24 cellular contexts compared by ENCODE assay signal in genomic region chr11:68433541-68433940, GRCh38. TPM values are rescaled to one million over a fixed set of nuclear protein-coding genes. Genes with fewer than 3 reads are reported as not detected.
DNase-seq lines count a peak whose midpoint lies in the region; ATAC-seq, FAIRE-seq and TF ChIP-seq lines count a peak whose summit lies in the region.
"Had no signal": no experiment of that assay in that cellular context is flagged by ENCODE, and none has a peak within 500 bp of the region (broad histone marks: within the 10 kb centered on the region; RNA-seq: fewer than 3 reads in every experiment).

No MANE protein-coding gene starts in this region.

- no peak for ATAC-seq in RWPE2 (ENCODE audit: low read depth)
- ATAC-seq in HepG2 = no peak
- peak; percentile 4 for ATAC-seq in stimulated activated memory B cell treated with anti-CD40 and anti-IgM and Interleukin-4, amounts not matched to agents 10 μg/mL and 1 μg/mL and 100 μg/mL, for 72 hours
- no peak for ATAC-seq in stimulated activated naive CD8-positive, alpha-beta T cell treated with anti-CD3 and anti-CD28 coated beads, Interleukin-15, Interleukin-2, amounts not matched to agents 100 U/mL and 50 U/mL, for 24 hours
- no peak for ATAC-seq in HG03521 (IDR thresholded peaks at IDR 0.05; ENCODE audit: unreplicated experiment)
- ATAC-seq: CD8-positive, alpha-beta T cell; GM23338; HCT116 had no signal

- H2AFZ ChIP-seq in HepG2 (ENCODE audit: low read length) = no peak overlapping the region
- no peak overlapping the region for H2AFZ ChIP-seq in GM23248
- H2AFZ ChIP-seq: GM23338 had no signal

- H3K4me1 ChIP-seq in BLaER1 (peaks cover 83% of the 10 kb centered on the region), RWPE2 (ENCODE audit: insufficient read depth, poor library complexity, severe bottlenecking) (no peaks in the 10 kb centered on the region), HepG2 (ENCODE audit: insufficient read depth, low read length) (no peaks in the 10 kb centered on the region), GM23248 (ENCODE audit: insufficient read depth) (peaks cover 4% of the 10 kb centered on the region; the same call in 1 of the 2 replicates)
- H3K4me1 ChIP-seq: Caco-2 had no signal

- H3K79me2 ChIP-seq in HepG2 (ENCODE audit: insufficient read depth, low read length) (no peaks in the 10 kb centered on the region), GM23248 (ENCODE audit: insufficient read depth) (no peaks in the 10 kb centered on the region)

- BruUV-seq in HepG2 (replicated peaks; lab: Mats Ljungman, UMichigan) = no TSS peak

- no peaks in the 10 kb centered on the region for H3K27me3 Mint-ChIP-seq in stimulated activated memory B cell treated with anti-CD40 and anti-IgM and Interleukin-4, amounts not matched to agents 10 μg/mL and 1 μg/mL and 100 μg/mL, for 72 hours
- no peaks in the 10 kb centered on the region for H3K27me3 Mint-ChIP-seq in T-helper 2 cell treated with Interferon-gamma antibody and Interleukin-4, amounts not matched to agents 5 μg/mL and 100 μg/mL, for 36 hours (ENCODE audit: low read depth)
- H3K27me3 Mint-ChIP-seq: CD4-positive, CD25-positive, alpha-beta regulatory T cell had no signal

- WGBS in HepG2 (ENCODE audit: low lambda C conversion rate) = 97% methylated on average over 18 of the region's 31 CpGs
- WGBS in GM23248 (ENCODE audit: low coverage in 1 of 2, low lambda C conversion rate in 2 of 2, missing lambda C conversion rate in 2 of 2), 2 experiments = 88 to 91% methylated on average over 31 of the region's 31 CpGs

- H3K9me3 ChIP-seq in BLaER1 (peaks cover 16% of the 10 kb centered on the region), RWPE2 (ENCODE audit: severe bottlenecking) (peaks cover 12% of the 10 kb centered on the region), HepG2 (ENCODE audit: low read length) (peaks cover 6% of the 10 kb centered on the region; the same call in 1 of the 2 replicates), GM23248 (ENCODE audit: low read depth) (no peaks in the 10 kb centered on the region)

- DNase-seq in RWPE2 (ENCODE audit: low spot score) = peak; percentile 51
- DNase-seq in HepG2 (ENCODE audit: low spot score) = no peak
- DNase-seq in T-helper 2 cell treated with Interferon-gamma antibody and Interleukin-4, amounts not matched to agents 5 μg/mL and 100 μg/mL, for 36 hours (ENCODE audit: low spot score) = no peak
- no peak for DNase-seq in stimulated activated naive CD8-positive, alpha-beta T cell treated with anti-CD3 and anti-CD28 coated beads, Interleukin-15, Interleukin-2, amounts not matched to agents 100 U/mL and 50 U/mL, for 24 hours
- no peak for DNase-seq in GM23248
- DNase-seq: AML-193; BE2C; Caco-2; CD4-positive, CD25-positive, alpha-beta regulatory T cell; CD8-positive, alpha-beta T cell; DMS53; DMS79 treated with DMSO at 0.1 percent for 48 hours; GF-D8; H9 had no signal

- H3K27ac ChIP-seq in BLaER1 (peak overlapping the region; percentile 20; the same call in 1 of the 2 replicates), RWPE2 (ENCODE audit: poor library complexity, severe bottlenecking) (no peak overlapping the region), HepG2 (ENCODE audit: extremely low read length, insufficient read depth, low read length) (no peak overlapping the region), GM23248 (no peak overlapping the region)
- H3K27ac ChIP-seq: 22Rv1, C4-2B had no signal

- TF ChIP-seq POLR2A in HepG2 (IDR thresholded peaks at IDR 0.05; ENCODE audit: insufficient read depth in 1 of 2, low read depth in 2 of 2, low read length in 2 of 2) = no peak

- no peak for FAIRE-seq in HepG2 (lab: Jason Lieb, UNC)
- FAIRE-seq: A204.1, GM12891, GM18507 had no signal

- no peak overlapping the region for H3K27ac Mint-ChIP-seq in stimulated activated memory B cell treated with anti-CD40 and anti-IgM and Interleukin-4, amounts not matched to agents 10 μg/mL and 1 μg/mL and 100 μg/mL, for 72 hours
- no peak overlapping the region for H3K27ac Mint-ChIP-seq in T-helper 2 cell treated with Interferon-gamma antibody and Interleukin-4, amounts not matched to agents 5 μg/mL and 100 μg/mL, for 36 hours
- H3K27ac Mint-ChIP-seq: CD4-positive, CD25-positive, alpha-beta regulatory T cell; CD8-positive, alpha-beta T cell; GM23338; H9 had no signal

- no peaks in the 10 kb centered on the region; the same call in 1 of the 2 replicates for H3K27me3 ChIP-seq in BLaER1
- no peaks in the 10 kb centered on the region for H3K27me3 ChIP-seq in RWPE2 (ENCODE audit: insufficient read depth, poor library complexity, severe bottlenecking)
- no peaks in the 10 kb centered on the region for H3K27me3 ChIP-seq in HepG2 (ENCODE audit: control insufficient read depth in 1 of 2, insufficient read depth in 2 of 2, low read length in 2 of 2)
- H3K27me3 ChIP-seq in GM23248 (replicated peaks; ENCODE audit: insufficient read depth) = no peaks in the 10 kb centered on the region
- H3K27me3 ChIP-seq: BE2C had no signal

- peaks cover 86% of the 10 kb centered on the region for H4K20me1 ChIP-seq in BLaER1
- H4K20me1 ChIP-seq in HepG2 (ENCODE audit: insufficient read depth, low read length) = 0 out of 2 replicates have a peak, but pooled peaks cover 3% of the 10 kb centered on the region
- H4K20me1 ChIP-seq in GM23248 (ENCODE audit: insufficient read depth) = no peaks in the 10 kb centered on the region

- H3K4me3 Mint-ChIP-seq in stimulated activated memory B cell treated with anti-CD40 and anti-IgM and Interleukin-4, amounts not matched to agents 10 μg/mL and 1 μg/mL and 100 μg/mL, for 72 hours = no peak overlapping the region
- H3K4me3 Mint-ChIP-seq in T-helper 2 cell treated with Interferon-gamma antibody and Interleukin-4, amounts not matched to agents 5 μg/mL and 100 μg/mL, for 36 hours = no peak overlapping the region
- H3K4me3 Mint-ChIP-seq: CD4-positive, CD25-positive, alpha-beta regulatory T cell; CD8-positive, alpha-beta T cell; GM23338; H9 had no signal

- peaks cover 44% of the 10 kb centered on the region for H3K36me3 Mint-ChIP-seq in stimulated activated memory B cell treated with anti-CD40 and anti-IgM and Interleukin-4, amounts not matched to agents 10 μg/mL and 1 μg/mL and 100 μg/mL, for 72 hours
- peaks cover 15% of the 10 kb centered on the region for H3K36me3 Mint-ChIP-seq in T-helper 2 cell treated with Interferon-gamma antibody and Interleukin-4, amounts not matched to agents 5 μg/mL and 100 μg/mL, for 36 hours (ENCODE audit: low read depth)

- peak overlapping the region; percentile 91 for H3K4me2 ChIP-seq in BLaER1
- H3K4me2 ChIP-seq in HepG2 (ENCODE audit: low read depth, low read length) = no peak overlapping the region
- H3K4me2 ChIP-seq in GM23248 (ENCODE audit: unreplicated experiment) = no peak overlapping the region
- H3K4me2 ChIP-seq: GM23338 had no signal

- intact Hi-C loops in HepG2 (cut with micrococcal nuclease; ENCODE audit: unreplicated experiment) = no loop called here

- no peaks in the 10 kb centered on the region for H3K4me1 Mint-ChIP-seq in stimulated activated memory B cell treated with anti-CD40 and anti-IgM and Interleukin-4, amounts not matched to agents 10 μg/mL and 1 μg/mL and 100 μg/mL, for 72 hours
- peaks cover 4% of the 10 kb centered on the region for H3K4me1 Mint-ChIP-seq in T-helper 2 cell treated with Interferon-gamma antibody and Interleukin-4, amounts not matched to agents 5 μg/mL and 100 μg/mL, for 36 hours (ENCODE audit: low read depth)
- H3K4me1 Mint-ChIP-seq: CD4-positive, CD25-positive, alpha-beta regulatory T cell; GM23338 had no signal

- TF ChIP-seq RAD21 in HepG2 (CRISPR knock-in tag; IDR thresholded peaks at IDR 0.05) = no peak

- peaks cover 98% of the 10 kb centered on the region for H3K36me3 ChIP-seq in BLaER1
- H3K36me3 ChIP-seq in RWPE2 (ENCODE audit: low read depth) = peaks cover 45% of the 10 kb centered on the region
- H3K36me3 ChIP-seq in HepG2 (replicated peaks in 1 of 2; ENCODE audit: control insufficient read depth in 1 of 2, insufficient read depth in 2 of 2, low read length in 2 of 2) = peaks cover 58 to 80% of the 10 kb centered on the region in 2 experiments
- H3K36me3 ChIP-seq in GM23248 (ENCODE audit: low read depth) = no peaks in the 10 kb centered on the region

- POLR2A ChIA-PET in HepG2 (lab: Yijun Ruan, JAX) = no interaction called here

- H3K9me3 Mint-ChIP-seq in stimulated activated memory B cell treated with anti-CD40 and anti-IgM and Interleukin-4, amounts not matched to agents 10 μg/mL and 1 μg/mL and 100 μg/mL, for 72 hours = peaks cover 14% of the 10 kb centered on the region
- peaks cover 17% of the 10 kb centered on the region for H3K9me3 Mint-ChIP-seq in T-helper 2 cell treated with Interferon-gamma antibody and Interleukin-4, amounts not matched to agents 5 μg/mL and 100 μg/mL, for 36 hours

- H3K9me2 ChIP-seq in GM23248 (ENCODE audit: insufficient read depth) = no peaks in the 10 kb centered on the region

- no peak overlapping the region for H3K4me3 ChIP-seq in BLaER1
- H3K4me3 ChIP-seq in RWPE2 (ENCODE audit: severe bottlenecking) = no peak overlapping the region
- H3K4me3 ChIP-seq in HepG2 (replicated peaks in 1 of 3; ENCODE audit: insufficient read depth in 1 of 3, low read depth in 2 of 3, low read length in 3 of 3) = no peak overlapping the region
- H3K4me3 ChIP-seq in GM23248 = no peak overlapping the region
- H3K4me3 ChIP-seq: GM23338 had no signal

- TF ChIP-seq CTCF in RWPE2 (IDR thresholded peaks at IDR 0.05; ENCODE audit: poor library complexity, severe bottlenecking) (no peak), HepG2 (CRISPR knock-in tag; IDR thresholded peaks at IDR 0.05) (no peak)

- in situ Hi-C loops in HepG2 (cut with HindIII; ENCODE audit: extremely low pct_ligation_motif_present, low pct_unique_long_range_greater_than_20kb) (no loop called here), GM23248 (cut with MboI) (no loop called here)

- H3K9ac ChIP-seq in BLaER1 (no peak overlapping the region), HepG2 (ENCODE audit: insufficient read depth, low read depth, low read length) (no peak overlapping the region), GM23248 (no peak overlapping the region)

- no peaks in the 10 kb centered on the region for H3F3A ChIP-seq in GM23248 (ENCODE audit: insufficient read depth)

- CTCF ChIA-PET in HepG2 (lab: Yijun Ruan, JAX; ENCODE audit: low intra/inter-chr PET ratio, low total read pairs) = no interaction called here

- TF ChIP-seq EP300 in HepG2 (IDR thresholded peaks at IDR 0.05; ENCODE audit: low read depth in 2 of 2, low read length in 2 of 2) (no peak), HepG2 (CRISPR knock-in tag; IDR thresholded peaks at IDR 0.05; ENCODE audit: borderline replicate concordance) (no peak)

RNA-seq across cellular contexts. Expression of gene PPP6R3, which starts 27.0 kb away (rescaled TPM):
- 83.4 and 116 TPM in 2 replicates for total RNA-seq in HepG2 (2016; rRNA removed; fragmentation: Illumina TruSeq; extraction: Trizol)
- 49.8 and 56.0 TPM in 2 replicates for total RNA-seq in HepG2 (2016; cell fraction: cytosol; rRNA removed; fragmentation: Illumina TruSeq; extraction: Trizol; ENCODE audit: low read depth)
- 85.1 and 111 TPM in 2 replicates for total RNA-seq in HepG2 (2016; cell fraction: insoluble cytoplasmic fraction; rRNA removed; fragmentation: Illumina TruSeq; extraction: Trizol)
- 37.5 and 46.3 TPM in 2 replicates for total RNA-seq in HepG2 (2016; cell fraction: membrane; rRNA removed; fragmentation: Illumina TruSeq; extraction: Trizol)
- total RNA-seq in HepG2 (2016; cell fraction: nucleus; rRNA removed; fragmentation: Illumina TruSeq; extraction: Trizol) = 111 and 115 TPM in 2 replicates
- polyA plus RNA-seq in HepG2 (2011; rRNA removed) (30.9 and 41.2 TPM in 2 replicates), GM23248 (2016; fragmentation: Nextera tagmentation; extraction: Ambion mirVana) (47.5 and 47.9 TPM in 2 replicates)
- 18.1 and 20.9 TPM in 2 replicates for polyA plus RNA-seq in HepG2 (2011; cell fraction: cytosol; rRNA removed)
- polyA plus RNA-seq in HepG2 (2011; cell fraction: nucleus; rRNA removed) = 63.6 and 74.5 TPM in 2 replicates
- 32.1 and 33.2 TPM in 2 replicates for polyA plus RNA-seq in HepG2 (2012)
- polyA plus RNA-seq in HepG2 (2016; cell fraction: cytosol; fragmentation: Illumina TruSeq; extraction: Trizol; ENCODE audit: low read depth) = 1.3 and 1.9 TPM in 2 replicates
- 58.4 and 61.6 TPM in 2 replicates for polyA plus RNA-seq in HepG2 (2016; cell fraction: insoluble cytoplasmic fraction; fragmentation: Illumina TruSeq; extraction: Trizol; ENCODE audit: low read depth)
- polyA plus RNA-seq in HepG2 (2016; cell fraction: membrane; fragmentation: Illumina TruSeq; extraction: Trizol; ENCODE audit: low read depth) = 5.5 and 6.1 TPM in 2 replicates
- polyA plus RNA-seq in HepG2 (2016; cell fraction: nucleus; fragmentation: Illumina TruSeq; extraction: Trizol; ENCODE audit: insufficient read depth, low read depth) = 79.2 and 84.2 TPM in 2 replicates
- polyA minus RNA-seq in HepG2 (2011; rRNA and poly(A)+ RNA removed; ENCODE audit: low replicate concordance) = 80.8 and 126 TPM in 2 replicates
- 50.9 and 56.9 TPM in 2 replicates for polyA minus RNA-seq in HepG2 (2011; cell fraction: cytosol; rRNA and poly(A)+ RNA removed)
- 188 and 194 TPM in 2 replicates for polyA minus RNA-seq in HepG2 (2011; cell fraction: nucleus; rRNA and poly(A)+ RNA removed)
- 71.2 and 96.0 TPM in 2 replicates for total RNA-seq in GM23248 (2014; rRNA removed; shearing (Covaris generic))
